25 cellular contexts compared by ENCODE assay signal in the genomic region with DNA sequence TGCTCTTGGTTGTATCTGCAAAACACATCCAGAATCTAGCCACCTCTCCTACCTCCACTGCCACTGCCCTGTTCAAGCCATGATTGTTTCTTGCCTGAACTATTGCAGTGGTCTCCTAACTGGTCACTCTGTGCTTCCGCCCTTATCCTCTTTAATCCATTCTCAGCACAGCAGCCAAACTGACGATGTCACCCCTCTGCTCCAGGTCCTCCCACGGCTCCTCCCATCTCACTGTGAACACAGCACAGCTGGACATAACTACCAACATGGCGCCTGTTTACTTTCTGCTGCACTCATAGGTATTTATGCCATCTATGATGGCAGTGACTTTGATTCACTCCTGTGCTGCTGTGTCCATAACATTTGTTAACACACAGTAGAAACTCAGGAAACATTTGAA.
DNase-seq lines count a peak whose midpoint lies in the region; TF ChIP-seq lines count a peak whose summit lies in the region.
"Had no signal": no experiment of that assay in that cellular context is flagged by ENCODE, and none has a peak within 500 bp of the region (broad histone marks: within the 10 kb centered on the region; RNA-seq: fewer than 3 reads in every experiment).

No MANE protein-coding gene starts in this region.

- 91% methylated on average over 4 of the region's 4 CpGs for WGBS in suprapubic skin
- 74 to 86% (median 81%) methylated on average over 4 of the region's 4 CpGs for WGBS in stomach, 5 donors

- peak overlapping the region; percentile 26 for H2AFZ ChIP-seq in neural progenitor cell (replicated peaks)

- no peak overlapping the region for H3K4me3 ChIP-seq in SJCRH30
- no peak overlapping the region for H3K4me3 ChIP-seq in neural progenitor cell
- H3K4me3 ChIP-seq in suprapubic skin: no peak overlapping the region
- H3K4me3 ChIP-seq in stomach: no peak overlapping the region
- H3K4me3 ChIP-seq: mucosa of descending colon, Peyer's patch, smooth muscle cell had no signal

- no peaks in the 10 kb centered on the region for H3K36me3 Mint-ChIP-seq in neural progenitor cell
- no peaks in the 10 kb centered on the region for H3K36me3 Mint-ChIP-seq in activated CD4-positive, alpha-beta T cell treated with anti-CD3 and anti-CD28 coated beads, Interleukin-2, amount 10 ng/mL, durations not matched to agents 7 days and 5 days (ENCODE audit: low read depth)

- no peaks in the 10 kb centered on the region for H3K27me3 ChIP-seq in SJCRH30
- no peaks in the 10 kb centered on the region for H3K27me3 ChIP-seq in neural progenitor cell
- no peaks in the 10 kb centered on the region for H3K27me3 ChIP-seq in suprapubic skin
- H3K27me3 ChIP-seq in stomach: no peaks in the 10 kb centered on the region
- H3K27me3 ChIP-seq: Peyer's patch had no signal

- POLR2A ChIA-PET in activated CD4-positive, alpha-beta T cell treated with anti-CD3 and anti-CD28 coated beads, Interleukin-2, amount 10 ng/mL, durations not matched to agents 7 days and 5 days (lab: Charles Lee): no interaction called here

- H3K36me3 ChIP-seq in SJCRH30: no peaks in the 10 kb centered on the region
- H3K36me3 ChIP-seq in neural progenitor cell: no peaks in the 10 kb centered on the region
- peaks cover 2% of the 10 kb centered on the region for H3K36me3 ChIP-seq in suprapubic skin
- no peaks in the 10 kb centered on the region for H3K36me3 ChIP-seq in stomach
- H3K36me3 ChIP-seq: Peyer's patch had no signal

- H3K27ac ChIP-seq in SJCRH30 (no peak overlapping the region), neural progenitor cell (no peak overlapping the region), suprapubic skin (no peak overlapping the region), stomach (no peak overlapping the region)
- H3K27ac ChIP-seq: HL-60, Peyer's patch had no signal

- no peak for TF ChIP-seq POLR2A in suprapubic skin (IDR thresholded peaks at IDR 0.05)
- TF ChIP-seq POLR2A in stomach (IDR thresholded peaks at IDR 0.05): no peak

- DNase-seq in DMS153 (lab: John Stamatoyannopoulos, UW) (peak; percentile 70), DMS153 treated with DMSO at 0.1 percent for 48 hours (lab: John Stamatoyannopoulos, UW; ENCODE audit: unreplicated experiment) (no peak), NCI-H2029 treated with DMSO at 0.1 percent for 48 hours (lab: John Stamatoyannopoulos, UW) (peak; percentile 44), SJCRH30 (peak; percentile 38 to 57), neural progenitor cell (ENCODE audit: low spot score) (peak; percentile 36), suprapubic skin (ENCODE audit: low spot score in 2 of 2) (no peak), stomach (no peak)
- no peak for DNase-seq in activated CD4-positive, alpha-beta T cell treated with anti-CD3 and anti-CD28 coated beads, Interleukin-2, amount 10 ng/mL, durations not matched to agents 7 days and 5 days
- DNase-seq: 8988T; activated B cell treated with CpG ODN at 0.5 μM for 24 hours; activated CD4-positive, alpha-beta memory T cell treated with anti-CD3 and anti-CD28 coated beads, Interleukin-2, amount 10 ng/mL, durations not matched to agents 7 days and 5 days; activated naive CD4-positive, alpha-beta T cell; mucosa of descending colon; NCI-H2107; NK-92 treated with Interleukin-12 subunit alpha and Interleukin-12 subunit beta, amount 100 ng/mL, for 24 hours; Peyer's patch; stimulated activated CD4-positive, alpha-beta T cell treated with anti-CD3 and anti-CD28 coated beads, Interleukin-4, amount 100 ng/mL, for 1 hour; stimulated activated naive CD8-positive, alpha-beta T cell treated with anti-CD3 and anti-CD28 coated beads, Interleukin-15, Interleukin-2, amounts not matched to agents 100 U/mL and 50 U/mL, for 24 hours; T-helper 2 cell; trophoblast cell had no signal

- peaks cover 29% of the 10 kb centered on the region for H3K4me1 Mint-ChIP-seq in neural progenitor cell
- no peaks in the 10 kb centered on the region for H3K4me1 Mint-ChIP-seq in activated CD4-positive, alpha-beta T cell treated with anti-CD3 and anti-CD28 coated beads, Interleukin-2, amount 10 ng/mL, durations not matched to agents 7 days and 5 days
- H3K4me1 Mint-ChIP-seq: activated B cell treated with CpG ODN at 0.5 μM for 24 hours; activated CD4-positive, alpha-beta memory T cell treated with anti-CD3 and anti-CD28 coated beads, Interleukin-2, amount 10 ng/mL, durations not matched to agents 7 days and 5 days; B cell; IgD-negative memory B cell had no signal

- no peak for TF ChIP-seq CTCF in neural progenitor cell (IDR thresholded peaks at IDR 0.05)
- TF ChIP-seq CTCF in suprapubic skin (IDR thresholded peaks at IDR 0.05): no peak
- TF ChIP-seq CTCF in stomach (IDR thresholded peaks at IDR 0.05): no peak

- no peak overlapping the region for H3K9ac ChIP-seq in neural progenitor cell

- H3K27me3 Mint-ChIP-seq in neural progenitor cell (ENCODE audit: insufficient read depth, low read depth): no peaks in the 10 kb centered on the region
- no peaks in the 10 kb centered on the region for H3K27me3 Mint-ChIP-seq in activated CD4-positive, alpha-beta T cell treated with anti-CD3 and anti-CD28 coated beads, Interleukin-2, amount 10 ng/mL, durations not matched to agents 7 days and 5 days
- H3K27me3 Mint-ChIP-seq: activated B cell treated with CpG ODN at 0.5 μM for 24 hours; activated CD4-positive, alpha-beta memory T cell treated with anti-CD3 and anti-CD28 coated beads, Interleukin-2, amount 10 ng/mL, durations not matched to agents 7 days and 5 days; B cell; dendritic cell treated with granulocyte-macrophage colony-stimulating factor and Interleukin-4, amounts not matched to agents 40 ng/mL and 50 ng/mL, for 4 days; IgD-negative memory B cell had no signal

- H3K9me3 Mint-ChIP-seq in neural progenitor cell: no peaks in the 10 kb centered on the region
- no peaks in the 10 kb centered on the region for H3K9me3 Mint-ChIP-seq in activated CD4-positive, alpha-beta T cell treated with anti-CD3 and anti-CD28 coated beads, Interleukin-2, amount 10 ng/mL, durations not matched to agents 7 days and 5 days
- H3K9me3 Mint-ChIP-seq: activated B cell treated with CpG ODN at 0.5 μM for 24 hours; activated CD4-positive, alpha-beta memory T cell treated with anti-CD3 and anti-CD28 coated beads, Interleukin-2, amount 10 ng/mL, durations not matched to agents 7 days and 5 days; dendritic cell treated with granulocyte-macrophage colony-stimulating factor and Interleukin-4, amounts not matched to agents 40 ng/mL and 50 ng/mL, for 4 days had no signal

- H4K20me1 ChIP-seq in neural progenitor cell (ENCODE audit: low read depth): no peaks in the 10 kb centered on the region

- no peaks in the 10 kb centered on the region for H3K79me2 ChIP-seq in neural progenitor cell (ENCODE audit: low read depth)

- H3K9me3 ChIP-seq in SJCRH30 (replicated peaks) (no peaks in the 10 kb centered on the region), neural progenitor cell (ENCODE audit: low read depth) (no peaks in the 10 kb centered on the region), suprapubic skin (no peaks in the 10 kb centered on the region), stomach (no peaks in the 10 kb centered on the region)
- H3K9me3 ChIP-seq: mucosa of descending colon, Peyer's patch had no signal

- H3F3A ChIP-seq in neural progenitor cell (ENCODE audit: low read depth): no peaks in the 10 kb centered on the region

- no peak overlapping the region for H3K4me2 ChIP-seq in neural progenitor cell
- H3K4me2 ChIP-seq: smooth muscle cell had no signal

- intact Hi-C loops in stomach (cut with DNase I; ENCODE audit: low total_unique reads): no loop called here

- no peak for TF ChIP-seq EP300 in suprapubic skin (IDR thresholded peaks at IDR 0.05)
- no peak for TF ChIP-seq EP300 in stomach (IDR thresholded peaks at IDR 0.05)

- CTCF ChIA-PET in activated CD4-positive, alpha-beta T cell treated with anti-CD3 and anti-CD28 coated beads, Interleukin-2, amount 10 ng/mL, durations not matched to agents 7 days and 5 days (lab: Charles Lee): no interaction called here

- H3K4me3 Mint-ChIP-seq in neural progenitor cell: no peak overlapping the region
- H3K4me3 Mint-ChIP-seq in activated CD4-positive, alpha-beta T cell treated with anti-CD3 and anti-CD28 coated beads, Interleukin-2, amount 10 ng/mL, durations not matched to agents 7 days and 5 days: no peak overlapping the region
- H3K4me3 Mint-ChIP-seq: activated B cell treated with CpG ODN at 0.5 μM for 24 hours; activated CD4-positive, alpha-beta memory T cell treated with anti-CD3 and anti-CD28 coated beads, Interleukin-2, amount 10 ng/mL, durations not matched to agents 7 days and 5 days; B cell; dendritic cell treated with granulocyte-macrophage colony-stimulating factor and Interleukin-4, amounts not matched to agents 40 ng/mL and 50 ng/mL, for 4 days; IgD-negative memory B cell had no signal

- H3K27ac Mint-ChIP-seq in neural progenitor cell: peak overlapping the region; percentile 35
- H3K27ac Mint-ChIP-seq in activated CD4-positive, alpha-beta T cell treated with anti-CD3 and anti-CD28 coated beads, Interleukin-2, amount 10 ng/mL, durations not matched to agents 7 days and 5 days: no peak overlapping the region
- H3K27ac Mint-ChIP-seq: activated B cell treated with CpG ODN at 0.5 μM for 24 hours; activated CD4-positive, alpha-beta memory T cell treated with anti-CD3 and anti-CD28 coated beads, Interleukin-2, amount 10 ng/mL, durations not matched to agents 7 days and 5 days; B cell; dendritic cell treated with granulocyte-macrophage colony-stimulating factor and Interleukin-4, amounts not matched to agents 40 ng/mL and 50 ng/mL, for 4 days; IgD-negative memory B cell had no signal

- H3K4me1 ChIP-seq in SJCRH30: peaks cover 7% of the 10 kb centered on the region; the same call in 1 of the 2 replicates
- peaks cover 8% of the 10 kb centered on the region for H3K4me1 ChIP-seq in neural progenitor cell
- no peaks in the 10 kb centered on the region for H3K4me1 ChIP-seq in suprapubic skin
- H3K4me1 ChIP-seq in stomach: peaks cover 0 to 8% (median 0%) of the 10 kb centered on the region in 4 donors
- H3K4me1 ChIP-seq: Peyer's patch had no signal

Comparison
In these comparisons a context has a peak if more than half of its experiments do, and no peak if none do; other contexts are left out.
1. DNase-seq: peak in DMS153 (single experiment), NCI-H2029 treated with DMSO at 0.1 percent for 48 hours (single experiment), SJCRH30 (2 of 2) and neural progenitor cell (single experiment); none in DMS153 treated with DMSO at 0.1 percent for 48 hours (single experiment), suprapubic skin (0 of 2), activated CD4-positive, alpha-beta T cell treated with anti-CD3 and anti-CD28 coated beads, Interleukin-2, amount 10 ng/mL, durations not matched to agents 7 days and 5 days (single experiment) and stomach (single experiment).